In the genomic region with DNA sequence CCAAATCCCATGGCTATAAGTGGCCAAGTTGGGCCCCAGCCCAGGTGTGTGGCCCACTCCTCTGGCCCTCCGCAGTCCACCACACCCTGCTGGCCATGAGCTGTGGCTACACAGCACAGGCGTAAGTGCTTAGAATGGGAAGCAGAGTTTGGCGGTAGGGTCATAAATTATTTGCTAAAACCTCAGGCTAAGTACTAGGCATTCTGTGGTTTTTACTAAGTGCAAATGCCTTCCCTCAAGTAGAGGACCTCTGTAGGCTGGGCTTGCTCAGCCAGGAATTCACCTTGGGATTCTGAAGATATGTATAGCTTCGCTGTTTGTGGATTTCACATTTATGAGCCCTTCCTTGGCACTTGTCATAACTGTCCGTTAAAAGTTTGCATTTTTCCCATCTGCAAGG, we compare ENCODE assay signal across 1 cellular context.
TF ChIP-seq lines count a peak whose summit lies in the region.

No MANE protein-coding gene starts in this region.

TF ChIP-seq in GM23338, 12 proteins besides CTCF, POLR2A, EP300 and RAD21:
- TF ChIP-seq STAT1 (IDR thresholded peaks at IDR 0.05; ENCODE audit: unreplicated experiment): no peak
- TF ChIP-seq JUNB (IDR thresholded peaks at IDR 0.05; ENCODE audit: unreplicated experiment): no peak
- no peak for TF ChIP-seq ZNF331 (CRISPR knock-in tag; IDR thresholded peaks at IDR 0.05; ENCODE audit: low read depth)
- no peak for TF ChIP-seq ZNF114 (CRISPR knock-in tag; IDR thresholded peaks at IDR 0.05)
- TF ChIP-seq, protein P1, sequence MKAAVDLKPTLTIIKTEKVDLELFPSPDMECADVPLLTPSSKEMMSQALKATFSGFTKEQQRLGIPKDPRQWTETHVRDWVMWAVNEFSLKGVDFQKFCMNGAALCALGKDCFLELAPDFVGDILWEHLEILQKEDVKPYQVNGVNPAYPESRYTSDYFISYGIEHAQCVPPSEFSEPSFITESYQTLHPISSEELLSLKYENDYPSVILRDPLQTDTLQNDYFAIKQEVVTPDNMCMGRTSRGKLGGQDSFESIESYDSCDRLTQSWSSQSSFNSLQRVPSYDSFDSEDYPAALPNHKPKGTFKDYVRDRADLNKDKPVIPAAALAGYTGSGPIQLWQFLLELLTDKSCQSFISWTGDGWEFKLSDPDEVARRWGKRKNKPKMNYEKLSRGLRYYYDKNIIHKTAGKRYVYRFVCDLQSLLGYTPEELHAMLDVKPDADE (IDR thresholded peaks at IDR 0.05): no peak
- TF ChIP-seq NANOG (IDR thresholded peaks at IDR 0.05; ENCODE audit: borderline replicate concordance): no peak
- no peak for TF ChIP-seq EZH2 (IDR thresholded peaks at IDR 0.05; ENCODE audit: low read depth, unreplicated experiment)
